ENCODE assay signal across 8 cellular contexts in the genomic region with DNA sequence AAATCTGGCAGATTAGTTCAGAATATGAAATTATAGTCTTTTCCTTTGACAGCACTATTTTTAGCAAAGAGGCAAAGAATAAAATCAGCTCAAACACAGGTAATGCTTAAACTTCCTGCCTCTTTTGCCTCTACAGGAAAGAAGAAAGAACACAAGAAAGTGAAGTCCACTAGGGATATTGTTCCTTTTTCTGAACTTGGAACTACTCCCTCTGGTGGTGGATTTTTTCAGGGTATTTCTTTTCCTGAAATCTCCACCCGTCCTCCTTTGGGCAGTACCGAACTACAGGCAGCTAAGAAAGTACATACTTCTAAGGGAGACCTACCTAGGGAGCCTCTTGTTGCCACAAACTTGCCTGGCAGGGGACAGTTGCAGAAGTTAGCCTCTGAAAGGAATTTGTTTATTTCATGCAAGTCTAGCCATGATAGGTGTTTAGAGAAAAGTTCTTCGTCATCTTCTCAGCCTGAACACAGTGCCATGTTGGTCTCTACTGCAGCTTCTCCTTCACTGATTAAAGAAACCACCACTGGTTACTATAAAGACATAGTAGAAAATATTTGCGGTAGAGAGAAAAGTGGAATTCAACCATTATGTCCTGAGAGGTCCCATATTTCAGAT. TPM values are rescaled to one million over a fixed set of nuclear protein-coding genes. Genes with fewer than 3 reads are reported as not detected.
DNase-seq lines count a peak whose midpoint lies in the region; ATAC-seq and TF ChIP-seq lines count a peak whose summit lies in the region.

No MANE protein-coding gene starts in this region.

- WGBS in body of pancreas, 2 donors: 63 to 67% methylated on average over 4 of the region's 4 CpGs
- whole genome bisulfite sequencing in lung, 2 donors: 67 to 71% methylated on average over 4 of the region's 4 CpGs

- H3K4me1 ChIP-seq in body of pancreas (no peaks in the 10 kb centered on the region), lung (ENCODE audit: control insufficient read depth in 2 of 2, insufficient read depth in 2 of 2, low read length in 2 of 2) (no peaks in the 10 kb centered on the region)

- intact Hi-C loops in body of pancreas (cut with DNase I): no loop called here

- H3K9me3 ChIP-seq in body of pancreas (no peaks in the 10 kb centered on the region), lung (ENCODE audit: control insufficient read depth in 2 of 2, insufficient read depth in 1 of 2, low read length in 1 of 2) (no peaks in the 10 kb centered on the region)

- no peak overlapping the region for H3K4me3 ChIP-seq in body of pancreas
- H3K4me3 ChIP-seq in lung: no peak overlapping the region

- H3K27me3 ChIP-seq in body of pancreas: no peaks in the 10 kb centered on the region
- H3K27me3 ChIP-seq in lung (ENCODE audit: control insufficient read depth, insufficient read depth): no peaks in the 10 kb centered on the region

- TF ChIP-seq CTCF in C4-2B (conservative IDR thresholded peaks at IDR 0.05) (peak; percentile 80), GM12874 (IDR thresholded peaks at IDR 0.05; ENCODE audit: insufficient read depth, low read depth, low read length) (peak; percentile 41), body of pancreas (IDR thresholded peaks at IDR 0.05) (peak; percentile 42 to 61 (median 55)), lung (IDR thresholded peaks at IDR 0.05; ENCODE audit: control extremely low read depth, extremely low read depth) (peak; percentile 14)

- DNase-seq in NCI-H526 treated with DMSO at 0.1 percent for 48 hours (lab: John Stamatoyannopoulos, UW) (peak; percentile 9), body of pancreas (peak in 1 of 4 donors; percentile 30), lung (ENCODE audit: low spot score) (no peak), T-helper 9 cell (no peak)
- DNase-seq in activated CD4-positive, CD25-positive, alpha-beta regulatory T cell (lab: John Stamatoyannopoulos, UW): no peak

- TF ChIP-seq POLR2A in body of pancreas (IDR thresholded peaks at IDR 0.05): no peak

- ATAC-seq in body of pancreas (peak; percentile 56), lung (ENCODE audit: insufficient read depth, low FRiP score) (no peak), GM21528 (IDR thresholded peaks at IDR 0.05; ENCODE audit: low FRiP score, unreplicated experiment) (no peak)

- H3K27ac ChIP-seq in C4-2B (no peak overlapping the region), body of pancreas (no peak overlapping the region), lung (ENCODE audit: low read depth in 1 of 2, low read length in 1 of 2) (no peak overlapping the region)

- peaks cover 0 to 17% of the 10 kb centered on the region in 2 donors for H3K36me3 ChIP-seq in body of pancreas (replicated peaks in 1 of 2; ENCODE audit: insufficient read depth in 1 of 2, low read depth in 2 of 2)
- H3K36me3 ChIP-seq in lung (ENCODE audit: control insufficient read depth in 2 of 2, insufficient read depth in 2 of 2, low read length in 2 of 2): peaks cover 15 to 16% of the 10 kb centered on the region in 2 donors

RNA-seq across cellular contexts. Expression of a gene that starts 17.4 kb away (rescaled TPM):
- 10 to 100 TPM; 84.7 to 94.9 TPM for total RNA-seq in body of pancreas
- 100 to 1,000 TPM in 1 of 2 donors, 10 to 100 TPM in 1; 36.8 to 149 TPM for total RNA-seq in lung
- 10 to 100 TPM; 20.7 to 24.3 TPM for polyA plus RNA-seq in lung

Comparison
In these comparisons a context has a peak if more than half of its experiments do, and no peak if none do; other contexts are left out.
1. CTCF ChIP-seq: peak in every context shown above with its lines; median percentile 80 in C4-2B; 55 in body of pancreas; 41 in GM12874; 14 in lung.